In genomic region chr5:159051431-159052281, GRCh38 we compare ENCODE assay signal across 8 cellular contexts. TPM values are rescaled to one million over a fixed set of nuclear protein-coding genes. Genes with fewer than 3 reads are reported as not detected.
DNase-seq lines count a peak whose midpoint lies in the region; ATAC-seq lines count a peak whose summit lies in the region.

No MANE protein-coding gene starts in this region.

- peak overlapping the region; percentile 52; the same call in 1 of the 2 replicates for H3K4me3 ChIP-seq in iPS-18c (ENCODE audit: insufficient read depth, low read depth, low read length)
- H3K4me3 ChIP-seq in skin epidermis: peak overlapping the region in 2 of 7 experiments; percentile 11 to 21

- H3K36me3 Mint-ChIP-seq in activated CD4-positive, alpha-beta T cell treated with anti-CD3 and anti-CD28 coated beads for 36 hours (ENCODE audit: low read depth): no peaks in the 10 kb centered on the region

- no peaks in the 10 kb centered on the region for H3K9me3 ChIP-seq in iPS-18c (ENCODE audit: control insufficient read depth, insufficient read depth, low read length)

- no peaks in the 10 kb centered on the region for H3K9me3 Mint-ChIP-seq in activated CD4-positive, alpha-beta T cell treated with anti-CD3 and anti-CD28 coated beads for 36 hours (ENCODE audit: low read depth)

- peak overlapping the region; percentile 35 to 90 (median 73) for H3K27ac ChIP-seq in skin epidermis

- no peak for ATAC-seq in activated CD4-positive, alpha-beta T cell treated with anti-CD3 and anti-CD28 coated beads for 36 hours
- ATAC-seq in HG03520 (IDR thresholded peaks at IDR 0.05; ENCODE audit: unreplicated experiment): no peak

- peaks cover 54% of the 10 kb centered on the region for H3K27me3 Mint-ChIP-seq in activated CD4-positive, alpha-beta T cell treated with anti-CD3 and anti-CD28 coated beads for 36 hours

- CTCF ChIA-PET in activated CD4-positive, alpha-beta T cell treated with anti-CD3 and anti-CD28 coated beads for 36 hours (lab: Charles Lee): interaction anchor here (1.2 kb wide), 1 partner anchor 10 kb away, joined by 3 read pairs; no protein-coding TSS in a partner anchor

- intact Hi-C loops in activated CD4-positive, alpha-beta T cell treated with anti-CD3 and anti-CD28 coated beads for 36 hours (cut with DNase I, micrococcal nuclease): no loop called here

- no peak overlapping the region for H3K27ac Mint-ChIP-seq in activated CD4-positive, alpha-beta T cell treated with anti-CD3 and anti-CD28 coated beads for 36 hours

- H3K4me3 Mint-ChIP-seq in activated CD4-positive, alpha-beta T cell treated with anti-CD3 and anti-CD28 coated beads for 36 hours: peak overlapping the region; percentile 26

- POLR2A ChIA-PET in activated CD4-positive, alpha-beta T cell treated with anti-CD3 and anti-CD28 coated beads for 36 hours (lab: Charles Lee): no interaction called here

- H3K4me1 Mint-ChIP-seq in activated CD4-positive, alpha-beta T cell treated with anti-CD3 and anti-CD28 coated beads for 36 hours: peaks cover 13% of the 10 kb centered on the region

- peak; percentile 43 for DNase-seq in activated CD4-positive, alpha-beta T cell treated with anti-CD3 and anti-CD28 coated beads for 36 hours
- DNase-seq in activated CD4-positive, alpha-beta T cell treated with anti-CD3 and anti-CD28 coated beads, Interleukin-2, amount 50 U/mL, for 1 hour: no peak
- peak in 30 of 56 donors; percentile 1 to 40 (median 12) for DNase-seq in amygdala (lab: John Stamatoyannopoulos, UW)
- DNase-seq in dedifferentiated amniotic fluid mesenchymal stem cell (ENCODE audit: extremely low spot score): no peak
- no peak for DNase-seq in HT-29 (ENCODE audit: low spot score)

RNA-seq across cellular contexts. Expression of gene EBF1, which starts 48.1 kb away (rescaled TPM):
- total RNA-seq in activated CD4-positive, alpha-beta T cell treated with anti-CD3 and anti-CD28 coated beads for 36 hours: under 1 TPM in 1 of 2 experiments, not detected in 1; 0.12 TPM
- not detected in 2 replicates for total RNA-seq in HT-29 (2014; rRNA removed; shearing (Covaris generic))

Comparison
In these comparisons a context has a peak if more than half of its experiments do, and no peak if none do; other contexts are left out.
1. DNase-seq: peak in activated CD4-positive, alpha-beta T cell treated with anti-CD3 and anti-CD28 coated beads for 36 hours (single experiment) and amygdala (30 of 56); none in activated CD4-positive, alpha-beta T cell treated with anti-CD3 and anti-CD28 coated beads, Interleukin-2, amount 50 U/mL, for 1 hour (single experiment), dedifferentiated amniotic fluid mesenchymal stem cell (single experiment) and HT-29 (single experiment).